In the genomic region with DNA sequence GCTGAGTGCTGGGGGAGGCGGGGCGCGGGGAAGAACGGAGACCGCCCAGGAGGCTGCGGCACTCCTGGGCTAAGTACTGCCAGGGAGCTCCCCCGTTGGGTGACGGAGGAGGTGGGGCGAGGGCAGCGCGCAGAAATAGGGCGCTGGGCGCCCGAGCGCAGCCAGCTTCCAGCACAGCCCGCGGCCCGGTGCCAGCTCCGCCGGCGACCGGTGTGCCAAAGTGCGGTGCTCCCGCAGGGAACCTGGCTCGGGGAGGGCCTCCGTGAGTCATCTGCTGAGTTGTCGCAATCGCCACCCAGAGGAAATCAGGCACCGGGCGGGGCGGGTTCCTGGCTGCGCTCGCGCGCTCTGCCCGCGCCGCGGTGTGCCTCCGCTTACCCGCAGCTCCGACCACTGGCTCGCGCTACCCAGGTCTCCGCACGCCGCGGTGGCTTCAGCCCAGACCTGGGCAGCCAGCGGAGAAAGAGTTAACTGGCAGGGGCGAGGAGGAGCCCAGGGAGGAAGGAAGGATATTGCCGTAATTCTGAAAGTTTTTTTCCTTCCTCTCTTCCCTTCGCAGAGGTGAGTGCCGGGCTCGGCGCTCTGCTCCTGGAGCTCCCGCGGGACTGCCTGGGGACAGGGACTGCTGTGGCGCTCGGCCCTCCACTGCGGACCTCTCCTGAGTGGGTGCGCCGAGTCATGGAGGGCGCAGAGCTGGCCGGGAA, we compare ENCODE assay signal across 8 cellular contexts. TPM values are rescaled to one million over a fixed set of nuclear protein-coding genes. Genes with fewer than 3 reads are reported as not detected.
DNase-seq lines count a peak whose midpoint lies in the region; FAIRE-seq and TF ChIP-seq lines count a peak whose summit lies in the region.

A gene (plus strand): TSS at position 164 of the 704 bp plus-strand sequence. CDS start 515 bp downstream, at position 679.

- H3K36me3 ChIP-seq in HEK293 (ENCODE audit: control insufficient read depth in 2 of 2, insufficient read depth in 1 of 2, low read length in 2 of 2) (no peaks in the 10 kb centered on the region), kidney (ENCODE audit: control insufficient read depth in 1 of 2, insufficient read depth in 2 of 2, low read length in 2 of 2) (peaks cover 0 to 1% of the 10 kb centered on the region in 2 donors)

- peak within 1 kb of the TSS; percentile 83 to 98 for H3K9ac ChIP-seq in kidney (ENCODE audit: low read length in 2 of 2)

- in situ Hi-C loops in GM13976 (cut with MboI; ENCODE audit: low sequenced_read_pairs, unreplicated experiment): no loop called here

- H3K4me1 ChIP-seq in HEK293 (ENCODE audit: control insufficient read depth, insufficient read depth, low read length) (no peaks in the 10 kb centered on the region; the same call in 1 of the 2 replicates), kidney (ENCODE audit: control insufficient read depth in 1 of 2, insufficient read depth in 1 of 2, low read depth in 1 of 2, low read length in 2 of 2) (peaks cover 7 to 14% of the 10 kb centered on the region in 2 donors)

- intact Hi-C loops in kidney (cut with DNase I): no loop called here

- TF ChIP-seq POLR2A in NB4 (IDR thresholded peaks at IDR 0.05; ENCODE audit: extremely low read depth, insufficient read length): peak; percentile 19

- DNase-seq in GM13976 (ENCODE audit: low spot score) (peak; percentile 56), NB4 (ENCODE audit: low read depth) (peak; percentile 83), cerebellar cortex (ENCODE audit: low spot score) (peak; percentile 72), kidney (peak; percentile 94), medulla oblongata (ENCODE audit: extremely low spot score) (no peak)
- DNase-seq in activated CD4-positive, CD25-positive, alpha-beta regulatory T cell treated with anti-CD3 and anti-CD28 coated beads, Interleukin-2, amount 50 U/mL, for 72 hours: peak; percentile 69
- peak; percentile 53 to 62 for DNase-seq in stimulated activated CD4-positive, alpha-beta T cell treated with anti-CD3 and anti-CD28 coated beads, Interleukin-1b, Interleukin-23, amount 100 ng/mL, for 4 hours (ENCODE audit: low read depth in 2 of 2)

- POLR2A ChIA-PET in HEK293 (lab: Yijun Ruan, JAX): interaction anchor here (1.0 to 1.1 kb wide), 3 partner anchors 12 to 81 kb away, joined by 3 to 4 read pairs (median 3); a partner anchor contains a TSS

- H3K27ac ChIP-seq in HEK293 (ENCODE audit: extremely low read depth, low read depth, low read length) (peak within 1 kb of the TSS; percentile 19; the same call in 1 of the 2 replicates), kidney (ENCODE audit: low read depth in 2 of 2, low read length in 2 of 2) (peak within 1 kb of the TSS; percentile 91 to 98)

- H3K9me3 ChIP-seq in HEK293 (ENCODE audit: control insufficient read depth, insufficient read depth, low read depth, low read length) (no peaks in the 10 kb centered on the region), kidney (ENCODE audit: control insufficient read depth in 1 of 2, low read length in 2 of 2) (no peaks in the 10 kb centered on the region)

- FAIRE-seq in kidney (lab: Jason Lieb, UNC): no peak

- TF ChIP-seq CTCF in GM13976 (IDR thresholded peaks at IDR 0.05; ENCODE audit: borderline replicate concordance, control extremely low read depth, extremely low read depth, insufficient read depth, missing control alignments): no peak
- 0 out of 2 replicates have a peak, but pooled peaks have one; percentile 30 for TF ChIP-seq CTCF in HEK293 (tag by site-specific recombination; IDR thresholded peaks at IDR 0.05)
- no peak for TF ChIP-seq CTCF in NB4 (IDR thresholded peaks at IDR 0.05; ENCODE audit: low read depth, low read length)
- TF ChIP-seq CTCF in kidney (IDR thresholded peaks at IDR 0.05; ENCODE audit: borderline replicate concordance, extremely low read depth, insufficient read depth): no peak

- CTCF ChIA-PET in HEK293 (lab: Yijun Ruan, JAX): interaction anchor here (0.5 kb wide), 1 partner anchor 44 kb away, joined by 3 read pairs; no protein-coding TSS in a partner anchor

- H3K4me3 ChIP-seq in HEK293 (ENCODE audit: low read depth, low read length) (peak within 1 kb of the TSS; percentile 76), NB4 (ENCODE audit: low read depth, low read length) (peak within 1 kb of the TSS; percentile 67), kidney (ENCODE audit: low read length in 2 of 2) (peak within 1 kb of the TSS; percentile 82 to 89)

TF ChIP-seq in HEK293, 187 proteins besides CTCF, POLR2A, EP300 and RAD21 (continues in another document):
- TF ChIP-seq ZNF629 (tag by site-specific recombination; IDR thresholded peaks at IDR 0.05) (peak; percentile 66; the same call in 1 of the 2 replicates), ZNF24 (tag by site-specific recombination; IDR thresholded peaks at IDR 0.05) (peak; percentile 64; the same call in 1 of the 2 replicates), ZNF114 (tag by site-specific recombination; IDR thresholded peaks at IDR 0.05) (no peak), ZNF112 (tag by site-specific recombination; IDR thresholded peaks at IDR 0.05) (no peak), ZNF677 (tag by site-specific recombination; IDR thresholded peaks at IDR 0.05) (no peak), ZNF211 (tag by site-specific recombination; IDR thresholded peaks at IDR 0.05; ENCODE audit: low read depth) (no peak), ZBTB1 (tag by site-specific recombination; IDR thresholded peaks at IDR 0.05) (peak; percentile 75; the same call in 1 of the 2 replicates), ZXDB (tag by site-specific recombination; IDR thresholded peaks at IDR 0.05) (peak; percentile 39; the same call in 1 of the 2 replicates), BCL11A (tag by site-specific recombination; IDR thresholded peaks at IDR 0.05; ENCODE audit: low read depth) (no peak), PRDM1 (tag by site-specific recombination; IDR thresholded peaks at IDR 0.05) (no peak)
- TF ChIP-seq, protein P1, sequence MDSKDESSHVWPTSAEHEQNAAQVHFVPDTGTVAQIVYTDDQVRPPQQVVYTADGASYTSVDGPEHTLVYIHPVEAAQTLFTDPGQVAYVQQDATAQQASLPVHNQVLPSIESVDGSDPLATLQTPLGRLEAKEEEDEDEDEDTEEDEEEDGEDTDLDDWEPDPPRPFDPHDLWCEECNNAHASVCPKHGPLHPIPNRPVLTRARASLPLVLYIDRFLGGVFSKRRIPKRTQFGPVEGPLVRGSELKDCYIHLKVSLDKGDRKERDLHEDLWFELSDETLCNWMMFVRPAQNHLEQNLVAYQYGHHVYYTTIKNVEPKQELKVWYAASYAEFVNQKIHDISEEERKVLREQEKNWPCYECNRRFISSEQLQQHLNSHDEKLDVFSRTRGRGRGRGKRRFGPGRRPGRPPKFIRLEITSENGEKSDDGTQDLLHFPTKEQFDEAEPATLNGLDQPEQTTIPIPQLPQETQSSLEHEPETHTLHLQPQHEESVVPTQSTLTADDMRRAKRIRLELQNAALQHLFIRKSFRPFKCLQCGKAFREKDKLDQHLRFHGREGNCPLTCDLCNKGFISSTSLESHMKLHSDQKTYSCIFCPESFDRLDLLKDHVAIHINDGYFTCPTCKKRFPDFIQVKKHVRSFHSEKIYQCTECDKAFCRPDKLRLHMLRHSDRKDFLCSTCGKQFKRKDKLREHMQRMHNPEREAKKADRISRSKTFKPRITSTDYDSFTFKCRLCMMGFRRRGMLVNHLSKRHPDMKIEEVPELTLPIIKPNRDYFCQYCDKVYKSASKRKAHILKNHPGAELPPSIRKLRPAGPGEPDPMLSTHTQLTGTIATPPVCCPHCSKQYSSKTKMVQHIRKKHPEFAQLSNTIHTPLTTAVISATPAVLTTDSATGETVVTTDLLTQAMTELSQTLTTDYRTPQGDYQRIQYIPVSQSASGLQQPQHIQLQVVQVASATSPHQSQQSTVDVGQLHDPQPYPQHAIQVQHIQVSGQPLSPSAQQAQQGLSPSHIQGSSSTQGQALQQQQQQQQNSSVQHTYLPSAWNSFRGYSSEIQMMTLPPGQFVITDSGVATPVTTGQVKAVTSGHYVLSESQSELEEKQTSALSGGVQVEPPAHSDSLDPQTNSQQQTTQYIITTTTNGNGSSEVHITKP (tag by site-specific recombination; IDR thresholded peaks at IDR 0.05): peak; percentile 28; the same call in 1 of the 2 replicates
- TF ChIP-seq, protein P2, sequence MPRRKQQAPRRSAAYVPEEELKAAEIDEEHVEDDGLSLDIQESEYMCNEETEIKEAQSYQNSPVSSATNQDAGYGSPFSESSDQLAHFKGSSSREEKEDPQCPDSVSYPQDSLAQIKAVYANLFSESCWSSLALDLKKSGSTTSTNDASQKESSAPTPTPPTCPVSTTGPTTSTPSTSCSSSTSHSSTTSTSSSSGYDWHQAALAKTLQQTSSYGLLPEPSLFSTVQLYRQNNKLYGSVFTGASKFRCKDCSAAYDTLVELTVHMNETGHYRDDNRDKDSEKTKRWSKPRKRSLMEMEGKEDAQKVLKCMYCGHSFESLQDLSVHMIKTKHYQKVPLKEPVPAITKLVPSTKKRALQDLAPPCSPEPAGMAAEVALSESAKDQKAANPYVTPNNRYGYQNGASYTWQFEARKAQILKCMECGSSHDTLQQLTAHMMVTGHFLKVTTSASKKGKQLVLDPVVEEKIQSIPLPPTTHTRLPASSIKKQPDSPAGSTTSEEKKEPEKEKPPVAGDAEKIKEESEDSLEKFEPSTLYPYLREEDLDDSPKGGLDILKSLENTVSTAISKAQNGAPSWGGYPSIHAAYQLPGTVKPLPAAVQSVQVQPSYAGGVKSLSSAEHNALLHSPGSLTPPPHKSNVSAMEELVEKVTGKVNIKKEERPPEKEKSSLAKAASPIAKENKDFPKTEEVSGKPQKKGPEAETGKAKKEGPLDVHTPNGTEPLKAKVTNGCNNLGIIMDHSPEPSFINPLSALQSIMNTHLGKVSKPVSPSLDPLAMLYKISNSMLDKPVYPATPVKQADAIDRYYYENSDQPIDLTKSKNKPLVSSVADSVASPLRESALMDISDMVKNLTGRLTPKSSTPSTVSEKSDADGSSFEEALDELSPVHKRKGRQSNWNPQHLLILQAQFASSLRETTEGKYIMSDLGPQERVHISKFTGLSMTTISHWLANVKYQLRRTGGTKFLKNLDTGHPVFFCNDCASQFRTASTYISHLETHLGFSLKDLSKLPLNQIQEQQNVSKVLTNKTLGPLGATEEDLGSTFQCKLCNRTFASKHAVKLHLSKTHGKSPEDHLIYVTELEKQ (tag by site-specific recombination; IDR thresholded peaks at IDR 0.05; ENCODE audit: borderline replicate concordance): peak; percentile 13; the same call in 1 of the 2 replicates
- TF ChIP-seq, protein P3, sequence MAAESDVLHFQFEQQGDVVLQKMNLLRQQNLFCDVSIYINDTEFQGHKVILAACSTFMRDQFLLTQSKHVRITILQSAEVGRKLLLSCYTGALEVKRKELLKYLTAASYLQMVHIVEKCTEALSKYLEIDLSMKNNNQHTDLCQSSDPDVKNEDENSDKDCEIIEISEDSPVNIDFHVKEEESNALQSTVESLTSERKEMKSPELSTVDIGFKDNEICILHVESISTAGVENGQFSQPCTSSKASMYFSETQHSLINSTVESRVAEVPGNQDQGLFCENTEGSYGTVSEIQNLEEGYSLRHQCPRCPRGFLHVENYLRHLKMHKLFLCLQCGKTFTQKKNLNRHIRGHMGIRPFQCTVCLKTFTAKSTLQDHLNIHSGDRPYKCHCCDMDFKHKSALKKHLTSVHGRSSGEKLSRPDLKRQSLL (tag by site-specific recombination; IDR thresholded peaks at IDR 0.05): no peak

RNA-seq across cellular contexts. Expression of the gene that starts here (rescaled TPM):
- total RNA-seq in kidney: 11.4 TPM
- 25.3 TPM for polyA plus RNA-seq in kidney (ENCODE audit: insufficient read depth, low read depth, low replicate concordance)
